Comparison of ENCODE assay signal across 28 cellular contexts in genomic region chr3:120161902-120162301, GRCh38.
DNase-seq lines count a peak whose midpoint lies in the region; ATAC-seq and TF ChIP-seq lines count a peak whose summit lies in the region.
"Had no signal": no experiment of that assay in that cellular context is flagged by ENCODE, and none has a peak within 500 bp of the region (broad histone marks: within the 10 kb centered on the region; RNA-seq: fewer than 3 reads in every experiment).

No MANE protein-coding gene starts in this region.

- peak overlapping the region; percentile 2 for H3K27ac Mint-ChIP-seq in Calu3 (ENCODE audit: unreplicated experiment)
- peak overlapping the region in 1 of 10 donors; percentile 70 for H3K27ac Mint-ChIP-seq in naive thymus-derived CD8-positive, alpha-beta T cell
- H3K27ac Mint-ChIP-seq: activated CD4-positive, alpha-beta T cell treated with anti-CD3 and anti-CD28 coated beads for 36 hours; CD4-positive, alpha-beta memory T cell; endodermal cell; natural killer cell treated with Interleukin-12 subunit alpha and Interleukin-12 subunit beta and Interleukin-15 and Interleukin-18, amount 100 ng/mL, for 72 hours; T-helper 17 cell had no signal

- no TSS peak for BruUV-seq in Calu3 (replicated peaks; lab: Mats Ljungman, UMichigan)

- POLR2A ChIA-PET in naive thymus-derived CD8-positive, alpha-beta T cell (lab: Charles Lee) = no interaction called here

- peaks cover 3% of the 10 kb centered on the region for H3K9me3 Mint-ChIP-seq in Calu3 (ENCODE audit: low read depth, unreplicated experiment)
- H3K9me3 Mint-ChIP-seq in naive thymus-derived CD8-positive, alpha-beta T cell = peaks cover 0 to 1% (median 0%) of the 10 kb centered on the region in 9 donors
- H3K9me3 Mint-ChIP-seq: endodermal cell; natural killer cell treated with Interleukin-12 subunit alpha and Interleukin-12 subunit beta and Interleukin-15 and Interleukin-18, amount 100 ng/mL, for 72 hours had no signal

- TF ChIP-seq POLR2A in gastrocnemius medialis (IDR thresholded peaks at IDR 0.05) = no peak

- peaks cover 61% of the 10 kb centered on the region for H3K4me1 Mint-ChIP-seq in Calu3 (ENCODE audit: low read depth, unreplicated experiment)
- H3K4me1 Mint-ChIP-seq in naive thymus-derived CD8-positive, alpha-beta T cell = peaks cover 0 to 2% (median 0%) of the 10 kb centered on the region in 4 donors
- H3K4me1 Mint-ChIP-seq: activated CD4-positive, alpha-beta T cell treated with anti-CD3 and anti-CD28 coated beads for 36 hours; CD4-positive, alpha-beta memory T cell; T-helper 17 cell had no signal

- H3K4me1 ChIP-seq in SJSA1 (replicated peaks) (peaks cover 61% of the 10 kb centered on the region), neutrophil (ENCODE audit: control insufficient read depth in 1 of 2, insufficient read depth in 1 of 2, low read depth in 1 of 2, low read length in 1 of 2) (peaks cover 48 to 49% of the 10 kb centered on the region in 2 experiments), gastrocnemius medialis (peaks cover 9 to 10% of the 10 kb centered on the region in 2 donors)
- H3K4me1 ChIP-seq: parathyroid adenoma had no signal

- DNase-seq in Calu3 (no peak), MV-4-11 (lab: John Stamatoyannopoulos, UW) (peak; percentile 96), SJSA1 (ENCODE audit: low read depth in 1 of 2, low spot score in 2 of 2) (no peak), gastrocnemius medialis (no peak), middle frontal gyrus (ENCODE audit: extremely low spot score, low spot score) (no peak), NCI-H1092 (lab: John Stamatoyannopoulos, UW) (no peak)
- DNase-seq in naive thymus-derived CD8-positive, alpha-beta T cell = no peak
- DNase-seq: activated CD4-positive, alpha-beta T cell treated with anti-CD3 and anti-CD28 coated beads for 36 hours; activated naive CD4-positive, alpha-beta T cell treated with Interleukin-2 at 50 U/mL for 16 hours; activated T-cell treated with anti-CD3 and anti-CD28 coated beads, Interleukin-2, amount 50 U/mL, for 48 hours; CD4-positive, alpha-beta memory T cell; endodermal cell; hypothalamus; left lung; midbrain; NCI-H1694 treated with DMSO at 0.1 percent for 48 hours; NCI-H2227 treated with DMSO at 0.1 percent for 48 hours; NCI-H69; right cardiac atrium; SHP77 treated with DMSO at 0.1 percent for 48 hours; stimulated activated CD4-positive, alpha-beta T cell treated with anti-CD3 and anti-CD28 coated beads, Interleukin-12 subunit alpha, Interleukin-12 subunit beta, amount 100 ng/mL, for 4 hours; stimulated activated naive CD4-positive, alpha-beta T cell treated with Interleukin-2 at 50 U/mL for 16 hours; T-helper 17 cell had no signal

- H3K36me3 ChIP-seq in SJSA1 = no peaks in the 10 kb centered on the region
- no peaks in the 10 kb centered on the region for H3K36me3 ChIP-seq in neutrophil
- no peaks in the 10 kb centered on the region for H3K36me3 ChIP-seq in gastrocnemius medialis
- H3K36me3 ChIP-seq: left lung, thoracic aorta had no signal

- peaks cover 22% of the 10 kb centered on the region for H3K36me3 Mint-ChIP-seq in Calu3 (ENCODE audit: insufficient read depth, unreplicated experiment)
- H3K36me3 Mint-ChIP-seq in naive thymus-derived CD8-positive, alpha-beta T cell = no peaks in the 10 kb centered on the region
- H3K36me3 Mint-ChIP-seq: CD4-positive, alpha-beta memory T cell; natural killer cell treated with Interleukin-12 subunit alpha and Interleukin-12 subunit beta and Interleukin-15 and Interleukin-18, amount 100 ng/mL, for 72 hours had no signal

- H3K9me3 ChIP-seq in SJSA1 (replicated peaks) = no peaks in the 10 kb centered on the region
- no peaks in the 10 kb centered on the region for H3K9me3 ChIP-seq in neutrophil
- H3K9me3 ChIP-seq in gastrocnemius medialis = no peaks in the 10 kb centered on the region
- H3K9me3 ChIP-seq: left lung, thoracic aorta had no signal

- no peak for TF ChIP-seq CTCF in Calu3 (IDR thresholded peaks at IDR 0.05; ENCODE audit: unreplicated experiment)
- no peak for TF ChIP-seq CTCF in neutrophil (IDR thresholded peaks at IDR 0.05)
- no peak for TF ChIP-seq CTCF in gastrocnemius medialis (IDR thresholded peaks at IDR 0.05 in 4 of 5, conservative IDR thresholded peaks at IDR 0.05 in 1 of 5)

- H3K27ac ChIP-seq in SJSA1 (peak overlapping the region; percentile 6; the same call in 1 of the 2 replicates), neutrophil (peak overlapping the region; percentile 85), gastrocnemius medialis (no peak overlapping the region)
- H3K27ac ChIP-seq: coronary artery, parathyroid adenoma, thoracic aorta had no signal

- H3K4me3 ChIP-seq in SJSA1 = no peak overlapping the region
- no peak overlapping the region for H3K4me3 ChIP-seq in neutrophil (ENCODE audit: low read depth in 1 of 2, low read length in 1 of 2)
- H3K4me3 ChIP-seq in gastrocnemius medialis = no peak overlapping the region
- H3K4me3 ChIP-seq: coronary artery, left lung, thoracic aorta had no signal

- H3K27me3 ChIP-seq in SJSA1 (replicated peaks) (no peaks in the 10 kb centered on the region), neutrophil (no peaks in the 10 kb centered on the region), gastrocnemius medialis (no peaks in the 10 kb centered on the region)
- H3K27me3 ChIP-seq: left lung had no signal

- H3K27me3 Mint-ChIP-seq in Calu3 (ENCODE audit: unreplicated experiment) = no peaks in the 10 kb centered on the region
- peaks cover 0 to 5% (median 0%) of the 10 kb centered on the region in 5 donors for H3K27me3 Mint-ChIP-seq in naive thymus-derived CD8-positive, alpha-beta T cell

- no peak for ATAC-seq in gastrocnemius medialis
- ATAC-seq in naive thymus-derived CD8-positive, alpha-beta T cell = no peak
- ATAC-seq: activated CD4-positive, alpha-beta T cell treated with anti-CD3 and anti-CD28 coated beads for 36 hours; natural killer cell treated with Interleukin-12 subunit alpha and Interleukin-12 subunit beta and Interleukin-15 and Interleukin-18, amount 100 ng/mL, for 72 hours; right cardiac atrium; T-helper 17 cell had no signal

- intact Hi-C loops in Calu3 (cut with micrococcal nuclease; ENCODE audit: unreplicated experiment) (loop anchor here (5.0 kb wide), 1 partner anchor 65 kb away; no protein-coding TSS in a partner anchor), gastrocnemius medialis (cut with DNase I; ENCODE audit: low total_unique reads) (no loop called here)

- in situ Hi-C loops in gastrocnemius medialis (cut with MboI; ENCODE audit: low sequenced_read_pairs in 4 of 4) = no loop called here

- CTCF ChIA-PET in Calu3 (lab: Charles Lee) = no interaction called here

- no peak overlapping the region for H3K4me3 Mint-ChIP-seq in Calu3 (ENCODE audit: low read depth, unreplicated experiment)
- H3K4me3 Mint-ChIP-seq in naive thymus-derived CD8-positive, alpha-beta T cell = no peak overlapping the region
- H3K4me3 Mint-ChIP-seq: activated CD4-positive, alpha-beta T cell treated with anti-CD3 and anti-CD28 coated beads for 36 hours; CD4-positive, alpha-beta memory T cell; endodermal cell; natural killer cell treated with Interleukin-12 subunit alpha and Interleukin-12 subunit beta and Interleukin-15 and Interleukin-18, amount 100 ng/mL, for 72 hours had no signal

Comparison
In these comparisons a context has a peak if more than half of its experiments do, and no peak if none do; other contexts are left out.
1. H3K27ac ChIP-seq: peak in SJSA1 (single experiment) and neutrophil (single experiment); none in gastrocnemius medialis (0 of 4).